In the genomic region with DNA sequence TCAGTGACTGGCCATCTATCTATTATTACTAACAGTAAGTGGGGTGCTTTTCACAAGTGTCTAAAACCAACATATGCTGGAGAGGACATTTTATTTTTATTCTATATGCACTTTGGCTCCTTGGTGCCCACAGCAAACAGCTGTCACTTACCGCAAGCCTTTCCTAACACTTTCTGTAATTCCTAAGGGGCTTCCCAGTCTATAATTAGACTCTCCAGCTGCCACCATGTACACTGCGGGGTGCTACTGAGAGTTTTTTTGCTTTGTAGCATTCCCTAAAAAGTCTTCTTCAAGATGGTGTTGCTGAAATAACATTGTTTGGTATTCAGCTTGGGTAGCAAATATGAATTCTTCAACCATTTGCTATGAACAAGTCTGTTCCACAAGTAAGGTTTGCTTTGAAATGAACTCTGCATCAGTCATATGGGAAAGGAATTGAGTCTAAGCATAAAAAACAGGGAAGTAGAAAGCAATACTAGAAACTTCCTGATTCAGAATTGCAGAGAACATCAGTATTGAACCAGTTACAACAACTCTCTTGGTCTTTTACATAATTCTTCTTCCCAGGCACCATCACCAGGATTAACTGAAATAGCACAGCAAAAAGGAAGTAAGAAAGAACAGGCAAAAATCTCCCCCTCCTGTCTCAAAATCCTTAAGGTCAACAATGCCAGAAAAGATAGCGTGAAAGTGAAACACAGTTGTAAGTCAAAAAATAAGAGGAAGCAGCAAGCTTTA, we compare ENCODE assay signal across 13 cellular contexts. TPM values are rescaled to one million over a fixed set of nuclear protein-coding genes. Genes with fewer than 3 reads are reported as not detected.
DNase-seq lines count a peak whose midpoint lies in the region; ATAC-seq, FAIRE-seq and TF ChIP-seq lines count a peak whose summit lies in the region.
"Had no signal": no experiment of that assay in that cellular context is flagged by ENCODE, and none has a peak within 500 bp of the region (broad histone marks: within the 10 kb centered on the region; RNA-seq: fewer than 3 reads in every experiment).

No MANE protein-coding gene starts in this region.

- H3K36me3 ChIP-seq in DOHH2 (ENCODE audit: control insufficient read depth, low read length) (no peaks in the 10 kb centered on the region), pancreas (no peaks in the 10 kb centered on the region)
- H3K36me3 ChIP-seq in CD8-positive, alpha-beta memory T cell (ENCODE audit: insufficient read depth, low read length): no peaks in the 10 kb centered on the region
- H3K36me3 ChIP-seq: SJSA1 had no signal

- CTCF ChIA-PET in CD8-positive, alpha-beta memory T cell (lab: Charles Lee): no interaction called here

- H3K79me2 ChIP-seq in DOHH2 (ENCODE audit: control insufficient read depth, low read length): no peaks in the 10 kb centered on the region

- no peaks in the 10 kb centered on the region for H3K4me1 ChIP-seq in DOHH2 (ENCODE audit: control insufficient read depth, low read length)
- H3K4me1 ChIP-seq in pancreas: peaks cover 0 to 3% (median 0%) of the 10 kb centered on the region in 3 donors
- no peaks in the 10 kb centered on the region for H3K4me1 ChIP-seq in CD8-positive, alpha-beta memory T cell (ENCODE audit: insufficient read depth, low read length)
- H3K4me1 ChIP-seq: SJSA1 had no signal

- 70% methylated on average over 3 of the region's 3 CpGs for WGBS in pancreas, 2 donors

- ATAC-seq in Right ventricle myocardium superior (ENCODE audit: poor library complexity) (peak; percentile 50), pancreas (peak in 3 of 4 donors; percentile 31 to 62 (median 56)), GM21367 (IDR thresholded peaks at IDR 0.05; ENCODE audit: unreplicated experiment) (no peak), GM18907 (IDR thresholded peaks at IDR 0.05; ENCODE audit: unreplicated experiment) (no peak)
- ATAC-seq: GM12878 had no signal

- TF ChIP-seq CTCF in DOHH2 (IDR thresholded peaks at IDR 0.05; ENCODE audit: low read depth, low read length, poor library complexity, severe bottlenecking) (no peak), pancreas (IDR thresholded peaks at IDR 0.05) (no peak)

- H3K9me3 Mint-ChIP-seq in CD8-positive, alpha-beta memory T cell: no peaks in the 10 kb centered on the region

- POLR2A ChIA-PET in CD8-positive, alpha-beta memory T cell (lab: Charles Lee): no interaction called here

- no peaks in the 10 kb centered on the region for H3K36me3 Mint-ChIP-seq in CD8-positive, alpha-beta memory T cell

- H3K4me2 ChIP-seq in DOHH2 (ENCODE audit: low read length): peak overlapping the region; percentile 24; the same call in 1 of the 2 replicates

- no peaks in the 10 kb centered on the region for H3K9me2 ChIP-seq in DOHH2 (replicated peaks; ENCODE audit: control insufficient read depth, low read length)

- no peak overlapping the region for H3K27ac ChIP-seq in DOHH2 (ENCODE audit: low read depth, low read length)
- peak overlapping the region in 1 of 4 donors; percentile 6 for H3K27ac ChIP-seq in pancreas
- no peak overlapping the region for H3K27ac ChIP-seq in CD8-positive, alpha-beta memory T cell (ENCODE audit: low read depth, low read length)
- H3K27ac ChIP-seq: SJSA1 had no signal

- intact Hi-C loops in Right ventricle myocardium superior (cut with DNase I): no loop called here
- intact Hi-C loops in pancreas (cut with DNase I): no loop called here

- H3K4me3 ChIP-seq in DOHH2 (ENCODE audit: low read length) (no peak overlapping the region), pancreas (no peak overlapping the region)
- no peak overlapping the region for H3K4me3 ChIP-seq in CD8-positive, alpha-beta memory T cell (ENCODE audit: low read length)
- H3K4me3 ChIP-seq: GM12878, SJSA1 had no signal

- DNase-seq in NOMO-1 (lab: John Stamatoyannopoulos, UW; ENCODE audit: unreplicated experiment in 2 of 2) (peak; percentile 81 to 88), Right ventricle myocardium superior (no peak), pancreas (no peak)
- DNase-seq in activated naive CD4-positive, alpha-beta T cell treated with Interleukin-2 at 50 U/mL for 16 hours: no peak
- no peak for DNase-seq in CD8-positive, alpha-beta memory T cell
- DNase-seq: activated CD4-positive, alpha-beta T cell treated with anti-CD3 and anti-CD28 coated beads, Interleukin-2, amount 50 U/mL, for 48 hours; NCI-H146 had no signal

- no peaks in the 10 kb centered on the region for H3F3A ChIP-seq in DOHH2 (ENCODE audit: control insufficient read depth, insufficient read depth)

- H4K20me1 ChIP-seq in DOHH2 (ENCODE audit: control insufficient read depth, insufficient read depth, low read depth, low read length): no peaks in the 10 kb centered on the region

- H3K27me3 ChIP-seq in DOHH2 (ENCODE audit: control insufficient read depth, low read length) (no peaks in the 10 kb centered on the region), pancreas (no peaks in the 10 kb centered on the region)
- no peaks in the 10 kb centered on the region for H3K27me3 ChIP-seq in CD8-positive, alpha-beta memory T cell (ENCODE audit: insufficient read depth, low read length, poor library complexity, severe bottlenecking)

- H3K27me3 Mint-ChIP-seq in CD8-positive, alpha-beta memory T cell: peaks cover 6 to 8% of the 10 kb centered on the region in 2 donors
- H3K27me3 Mint-ChIP-seq: progenitor cell of endocrine pancreas had no signal

- FAIRE-seq in pancreas (lab: Jason Lieb, UNC): no peak
- FAIRE-seq: GM12878 had no signal

- H3K27ac Mint-ChIP-seq in CD8-positive, alpha-beta memory T cell: no peak overlapping the region
- H3K27ac Mint-ChIP-seq: progenitor cell of endocrine pancreas had no signal

- H3K9me3 ChIP-seq in DOHH2 (ENCODE audit: control insufficient read depth, insufficient read depth, low read length): no peaks in the 10 kb centered on the region
- H3K9me3 ChIP-seq in pancreas: no peaks in the 10 kb centered on the region
- H3K9me3 ChIP-seq in CD8-positive, alpha-beta memory T cell (ENCODE audit: low read length): no peaks in the 10 kb centered on the region
- H3K9me3 ChIP-seq: SJSA1 had no signal

- H3K4me1 Mint-ChIP-seq in CD8-positive, alpha-beta memory T cell: peaks cover 0 to 5% (median 1%) of the 10 kb centered on the region in 3 donors

- H3K4me3 Mint-ChIP-seq in CD8-positive, alpha-beta memory T cell: no peak overlapping the region

RNA-seq across cellular contexts. Expression of gene EPB41L3, which starts 28.6 kb away (rescaled TPM):
- total RNA-seq in Right ventricle myocardium superior: 6.8 TPM
- total RNA-seq in pancreas: 10 to 100 TPM in 4 of 6 donors, 1 to 10 TPM in 2; 3.8 to 17.0 (median 11.1) TPM
- 10 to 100 TPM in 1 of 2 donors, 1 to 10 TPM in 1; 7.7 to 18.3 TPM for polyA plus RNA-seq in pancreas
- total RNA-seq in CD8-positive, alpha-beta memory T cell: 1 to 10 TPM; 1.2 to 1.8 TPM
- polyA plus RNA-seq in CD8-positive, alpha-beta memory T cell: not detected

Comparison
In these comparisons a context has a peak if more than half of its experiments do, and no peak if none do; other contexts are left out.
1. DNase-seq: peak in NOMO-1 (2 of 2); none in Right ventricle myocardium superior (single experiment), pancreas (0 of 6), activated naive CD4-positive, alpha-beta T cell treated with Interleukin-2 at 50 U/mL for 16 hours (single experiment) and CD8-positive, alpha-beta memory T cell (0 of 5).
2. ATAC-seq: peak in Right ventricle myocardium superior (single experiment) and pancreas (3 of 4); none in GM21367 (single experiment) and GM18907 (single experiment).